Comparison of ENCODE assay signal across 14 cellular contexts in the genomic region with DNA sequence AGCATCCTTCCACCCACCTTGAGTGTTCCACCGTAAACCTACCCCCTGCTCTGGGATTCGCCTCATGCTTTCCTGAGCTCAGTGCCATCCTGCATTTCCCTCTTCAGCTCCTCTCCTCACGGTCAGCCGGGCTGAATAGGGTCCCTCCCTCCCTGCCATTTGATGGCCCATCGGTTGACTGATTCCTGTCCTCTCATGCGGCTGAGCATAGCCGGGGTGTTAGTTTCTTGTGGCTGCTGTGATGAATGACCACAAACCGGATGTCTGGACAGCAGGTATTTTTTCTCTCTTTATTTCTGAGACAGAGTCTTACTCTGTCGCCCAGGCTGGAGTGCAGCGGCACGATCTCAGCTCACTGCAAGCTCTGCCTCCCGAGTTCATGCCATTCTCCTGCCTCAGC. TPM values are rescaled to one million over a fixed set of nuclear protein-coding genes. Genes with fewer than 3 reads are reported as not detected.
"Had no signal": no experiment of that assay in that cellular context is flagged by ENCODE, and none has a peak within 500 bp of the region (broad histone marks: within the 10 kb centered on the region; RNA-seq: fewer than 3 reads in every experiment).

No MANE protein-coding gene starts in this region.

- H3K36me3 ChIP-seq: breast epithelium, left ventricle myocardium inferior, upper lobe of right lung, WERI-Rb-1 had no signal

- H3K4me3 ChIP-seq: breast epithelium, dorsolateral prefrontal cortex, left ventricle myocardium inferior, upper lobe of right lung had no signal

- DNase-seq: activated CD4-positive, alpha-beta memory T cell treated with anti-CD3 and anti-CD28 coated beads, Interleukin-2, amount 10 ng/mL, durations not matched to agents 7 days and 5 days; activated CD4-positive, alpha-beta T cell treated with anti-CD3 and anti-CD28 coated beads for 36 hours; activated gamma-delta T cell treated with Interleukin-2 at 50 U/mL for 16 hours; activated T-cell treated with anti-CD3 and anti-CD28 coated beads, Interleukin-2, amount 50 U/mL, for 48 hours; aorta; dorsolateral prefrontal cortex; left ventricle myocardium inferior; mesendoderm; stimulated activated CD4-positive, alpha-beta T cell treated with anti-CD3 and anti-CD28 coated beads, Interleukin-4, amount 100 ng/mL, for 1 hour; stimulated activated CD8-positive, alpha-beta memory T cell treated with anti-CD3 and anti-CD28 coated beads, Interleukin-4, amount 100 ng/mL, for 48 hours; T1000; upper lobe of right lung; WERI-Rb-1 had no signal

- H3K9me3 ChIP-seq: breast epithelium, left ventricle myocardium inferior, upper lobe of right lung had no signal

- ATAC-seq: activated CD4-positive, alpha-beta T cell treated with anti-CD3 and anti-CD28 coated beads for 36 hours; upper lobe of right lung had no signal

- H3K27ac ChIP-seq: breast epithelium, dorsolateral prefrontal cortex, left ventricle myocardium inferior, upper lobe of right lung, WERI-Rb-1 had no signal

- H3K4me1 ChIP-seq: breast epithelium, left ventricle myocardium inferior, upper lobe of right lung had no signal

- H3K27me3 ChIP-seq: breast epithelium, dorsolateral prefrontal cortex had no signal

RNA-seq across cellular contexts. Expression of a gene that starts 44.1 kb away (rescaled TPM):
- total RNA-seq: activated CD4-positive, alpha-beta T cell treated with anti-CD3 and anti-CD28 coated beads for 36 hours had no signal
- polyA plus RNA-seq: aorta had no signal
